Comparison of ENCODE assay signal across 1 cellular context in the genomic region with DNA sequence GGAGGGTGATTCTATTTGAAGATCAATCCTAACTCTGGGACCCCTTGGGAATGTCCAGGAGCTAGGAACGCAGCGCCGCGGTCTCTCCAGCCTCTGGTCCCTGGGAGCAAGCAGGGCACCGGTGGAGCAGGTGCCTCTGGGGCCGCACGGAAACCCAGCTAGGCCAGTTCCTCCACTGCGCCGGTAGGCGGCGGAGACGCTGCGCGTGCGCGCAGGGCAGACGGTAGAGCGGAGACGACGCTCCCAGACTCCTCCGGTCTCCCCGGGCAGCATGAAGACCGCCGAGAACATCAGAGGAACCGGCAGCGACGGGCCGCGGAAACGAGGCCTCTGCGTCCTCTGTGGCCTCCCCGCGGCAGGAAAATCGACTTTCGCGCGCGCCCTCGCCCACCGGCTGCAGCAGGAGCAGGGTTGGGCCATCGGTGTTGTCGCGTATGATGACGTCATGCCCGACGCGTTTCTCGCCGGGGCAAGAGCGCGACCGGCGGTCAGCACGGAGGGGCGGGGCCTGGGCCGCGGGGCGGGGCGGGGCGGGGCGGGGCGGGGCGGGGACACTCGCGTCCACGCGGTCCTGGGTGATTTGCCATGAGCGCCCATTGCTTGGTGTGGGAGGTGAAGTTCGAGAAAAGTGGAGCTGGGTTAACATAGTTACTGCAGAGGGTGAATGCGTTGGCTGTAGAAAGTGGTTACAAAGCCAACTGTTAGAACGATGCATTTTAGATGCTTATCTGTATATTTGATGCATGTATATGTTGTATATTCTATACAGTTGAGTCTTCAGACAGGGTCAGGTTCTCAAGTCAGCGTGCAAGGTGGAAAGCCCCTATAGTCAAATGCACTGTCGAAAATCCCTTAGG.
TF ChIP-seq lines count a peak whose summit lies in the region.

A gene with protein sequence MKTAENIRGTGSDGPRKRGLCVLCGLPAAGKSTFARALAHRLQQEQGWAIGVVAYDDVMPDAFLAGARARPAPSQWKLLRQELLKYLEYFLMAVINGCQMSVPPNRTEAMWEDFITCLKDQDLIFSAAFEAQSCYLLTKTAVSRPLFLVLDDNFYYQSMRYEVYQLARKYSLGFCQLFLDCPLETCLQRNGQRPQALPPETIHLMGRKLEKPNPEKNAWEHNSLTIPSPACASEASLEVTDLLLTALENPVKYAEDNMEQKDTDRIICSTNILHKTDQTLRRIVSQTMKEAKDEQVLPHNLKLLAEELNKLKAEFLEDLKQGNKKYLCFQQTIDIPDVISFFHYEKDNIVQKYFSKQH (plus strand): TSS at position 193 of the 857 bp plus-strand sequence. CDS start 79 bp downstream, at position 272.

TF ChIP-seq in HepG2, 621 proteins besides CTCF, POLR2A, EP300 and RAD21 (continued from another document and continues in another):
- TF ChIP-seq ZNF747 (CRISPR knock-in tag; IDR thresholded peaks at IDR 0.05; ENCODE audit: borderline replicate concordance) (0 out of 2 replicates have a peak, but pooled peaks have one; percentile 81), ZFP1 (CRISPR knock-in tag; IDR thresholded peaks at IDR 0.05) (no peak), SALL2 (CRISPR knock-in tag; IDR thresholded peaks at IDR 0.05) (peak; percentile 92), SPEN (CRISPR knock-in tag; IDR thresholded peaks at IDR 0.05; ENCODE audit: low read depth) (peak; percentile 65), NFKB2 (CRISPR knock-in tag; IDR thresholded peaks at IDR 0.05; ENCODE audit: borderline replicate concordance) (peak; percentile 76; the same call in 1 of the 2 replicates), ZNF761 (CRISPR knock-in tag; conservative IDR thresholded peaks at IDR 0.05) (peak; percentile 89), HMGA1 (CRISPR knock-in tag; conservative IDR thresholded peaks at IDR 0.05) (no peak), FOXC1 (CRISPR knock-in tag; IDR thresholded peaks at IDR 0.05; ENCODE audit: borderline replicate concordance) (no peak), GATA4 (IDR thresholded peaks at IDR 0.05; ENCODE audit: borderline replicate concordance, low read depth) (peak; percentile 63; the same call in 1 of the 2 replicates), TCF7 (IDR thresholded peaks at IDR 0.05; ENCODE audit: low read depth) (no peak), YEATS4 (CRISPR knock-in tag; IDR thresholded peaks at IDR 0.05; ENCODE audit: borderline replicate concordance) (peak; percentile 91), ZNF777 (CRISPR knock-in tag; IDR thresholded peaks at IDR 0.05) (peak; percentile 81), EZH2 (conservative IDR thresholded peaks at IDR 0.05; ENCODE audit: low read depth, low read length) (no peak), ZNF543 (CRISPR knock-in tag; IDR thresholded peaks at IDR 0.05) (no peak), PCBP1 (IDR thresholded peaks at IDR 0.05; ENCODE audit: borderline replicate concordance, low read depth, low read length) (no peak), POLR2AphosphoS5 (IDR thresholded peaks at IDR 0.05; ENCODE audit: low read depth, low read length) (peak; percentile 75), TEAD2 (CRISPR knock-in tag; IDR thresholded peaks at IDR 0.05) (peak; percentile 64; the same call in 1 of the 2 replicates), GZF1 (CRISPR knock-in tag; IDR thresholded peaks at IDR 0.05) (peak; percentile 58; the same call in 1 of the 2 replicates), CBX5 (CRISPR knock-in tag; IDR thresholded peaks at IDR 0.05; ENCODE audit: borderline replicate concordance) (peak; percentile 30; the same call in 1 of the 2 replicates), ZNF224 (CRISPR knock-in tag; IDR thresholded peaks at IDR 0.05) (peak; percentile 66; the same call in 1 of the 2 replicates), ZNF251 (CRISPR knock-in tag; IDR thresholded peaks at IDR 0.05) (no peak), JUN (CRISPR knock-in tag; IDR thresholded peaks at IDR 0.05) (no peak), GPN1 (CRISPR knock-in tag; IDR thresholded peaks at IDR 0.05; ENCODE audit: borderline replicate concordance) (no peak), NFE2L1 (CRISPR knock-in tag; IDR thresholded peaks at IDR 0.05; ENCODE audit: borderline replicate concordance) (no peak), KLF15 (CRISPR knock-in tag; IDR thresholded peaks at IDR 0.05; ENCODE audit: borderline replicate concordance) (no peak), KLF12 (CRISPR knock-in tag; IDR thresholded peaks at IDR 0.05; ENCODE audit: borderline replicate concordance) (peak; percentile 83; the same call in 1 of the 2 replicates)
- TF ChIP-seq, protein P1, sequence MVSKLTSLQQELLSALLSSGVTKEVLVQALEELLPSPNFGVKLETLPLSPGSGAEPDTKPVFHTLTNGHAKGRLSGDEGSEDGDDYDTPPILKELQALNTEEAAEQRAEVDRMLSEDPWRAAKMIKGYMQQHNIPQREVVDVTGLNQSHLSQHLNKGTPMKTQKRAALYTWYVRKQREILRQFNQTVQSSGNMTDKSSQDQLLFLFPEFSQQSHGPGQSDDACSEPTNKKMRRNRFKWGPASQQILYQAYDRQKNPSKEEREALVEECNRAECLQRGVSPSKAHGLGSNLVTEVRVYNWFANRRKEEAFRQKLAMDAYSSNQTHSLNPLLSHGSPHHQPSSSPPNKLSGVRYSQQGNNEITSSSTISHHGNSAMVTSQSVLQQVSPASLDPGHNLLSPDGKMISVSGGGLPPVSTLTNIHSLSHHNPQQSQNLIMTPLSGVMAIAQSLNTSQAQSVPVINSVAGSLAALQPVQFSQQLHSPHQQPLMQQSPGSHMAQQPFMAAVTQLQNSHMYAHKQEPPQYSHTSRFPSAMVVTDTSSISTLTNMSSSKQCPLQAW (CRISPR knock-in tag; IDR thresholded peaks at IDR 0.05): peak; percentile 72
- TF ChIP-seq, protein P2, sequence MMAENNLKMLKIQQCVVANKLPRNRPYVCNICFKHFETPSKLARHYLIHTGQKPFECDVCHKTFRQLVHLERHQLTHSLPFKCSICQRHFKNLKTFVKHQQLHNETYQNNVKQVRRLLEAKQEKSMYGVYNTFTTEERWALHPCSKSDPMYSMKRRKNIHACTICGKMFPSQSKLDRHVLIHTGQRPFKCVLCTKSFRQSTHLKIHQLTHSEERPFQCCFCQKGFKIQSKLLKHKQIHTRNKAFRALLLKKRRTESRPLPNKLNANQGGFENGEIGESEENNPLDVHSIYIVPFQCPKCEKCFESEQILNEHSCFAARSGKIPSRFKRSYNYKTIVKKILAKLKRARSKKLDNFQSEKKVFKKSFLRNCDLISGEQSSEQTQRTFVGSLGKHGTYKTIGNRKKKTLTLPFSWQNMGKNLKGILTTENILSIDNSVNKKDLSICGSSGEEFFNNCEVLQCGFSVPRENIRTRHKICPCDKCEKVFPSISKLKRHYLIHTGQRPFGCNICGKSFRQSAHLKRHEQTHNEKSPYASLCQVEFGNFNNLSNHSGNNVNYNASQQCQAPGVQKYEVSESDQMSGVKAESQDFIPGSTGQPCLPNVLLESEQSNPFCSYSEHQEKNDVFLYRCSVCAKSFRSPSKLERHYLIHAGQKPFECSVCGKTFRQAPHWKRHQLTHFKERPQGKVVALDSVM (CRISPR knock-in tag; IDR thresholded peaks at IDR 0.05): no peak
- TF ChIP-seq, protein P3, sequence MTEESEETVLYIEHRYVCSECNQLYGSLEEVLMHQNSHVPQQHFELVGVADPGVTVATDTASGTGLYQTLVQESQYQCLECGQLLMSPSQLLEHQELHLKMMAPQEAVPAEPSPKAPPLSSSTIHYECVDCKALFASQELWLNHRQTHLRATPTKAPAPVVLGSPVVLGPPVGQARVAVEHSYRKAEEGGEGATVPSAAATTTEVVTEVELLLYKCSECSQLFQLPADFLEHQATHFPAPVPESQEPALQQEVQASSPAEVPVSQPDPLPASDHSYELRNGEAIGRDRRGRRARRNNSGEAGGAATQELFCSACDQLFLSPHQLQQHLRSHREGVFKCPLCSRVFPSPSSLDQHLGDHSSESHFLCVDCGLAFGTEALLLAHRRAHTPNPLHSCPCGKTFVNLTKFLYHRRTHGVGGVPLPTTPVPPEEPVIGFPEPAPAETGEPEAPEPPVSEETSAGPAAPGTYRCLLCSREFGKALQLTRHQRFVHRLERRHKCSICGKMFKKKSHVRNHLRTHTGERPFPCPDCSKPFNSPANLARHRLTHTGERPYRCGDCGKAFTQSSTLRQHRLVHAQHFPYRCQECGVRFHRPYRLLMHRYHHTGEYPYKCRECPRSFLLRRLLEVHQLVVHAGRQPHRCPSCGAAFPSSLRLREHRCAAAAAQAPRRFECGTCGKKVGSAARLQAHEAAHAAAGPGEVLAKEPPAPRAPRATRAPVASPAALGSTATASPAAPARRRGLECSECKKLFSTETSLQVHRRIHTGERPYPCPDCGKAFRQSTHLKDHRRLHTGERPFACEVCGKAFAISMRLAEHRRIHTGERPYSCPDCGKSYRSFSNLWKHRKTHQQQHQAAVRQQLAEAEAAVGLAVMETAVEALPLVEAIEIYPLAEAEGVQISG (CRISPR knock-in tag; IDR thresholded peaks at IDR 0.05): peak; percentile 77
- TF ChIP-seq, protein P4, sequence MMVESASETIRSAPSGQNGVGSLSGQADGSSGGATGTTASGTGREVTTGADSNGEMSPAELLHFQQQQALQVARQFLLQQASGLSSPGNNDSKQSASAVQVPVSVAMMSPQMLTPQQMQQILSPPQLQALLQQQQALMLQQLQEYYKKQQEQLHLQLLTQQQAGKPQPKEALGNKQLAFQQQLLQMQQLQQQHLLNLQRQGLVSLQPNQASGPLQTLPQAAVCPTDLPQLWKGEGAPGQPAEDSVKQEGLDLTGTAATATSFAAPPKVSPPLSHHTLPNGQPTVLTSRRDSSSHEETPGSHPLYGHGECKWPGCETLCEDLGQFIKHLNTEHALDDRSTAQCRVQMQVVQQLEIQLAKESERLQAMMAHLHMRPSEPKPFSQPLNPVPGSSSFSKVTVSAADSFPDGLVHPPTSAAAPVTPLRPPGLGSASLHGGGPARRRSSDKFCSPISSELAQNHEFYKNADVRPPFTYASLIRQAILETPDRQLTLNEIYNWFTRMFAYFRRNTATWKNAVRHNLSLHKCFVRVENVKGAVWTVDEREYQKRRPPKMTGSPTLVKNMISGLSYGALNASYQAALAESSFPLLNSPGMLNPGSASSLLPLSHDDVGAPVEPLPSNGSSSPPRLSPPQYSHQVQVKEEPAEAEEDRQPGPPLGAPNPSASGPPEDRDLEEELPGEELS (CRISPR knock-in tag; IDR thresholded peaks at IDR 0.05): no peak; the same call in 1 of the 2 replicates
- TF ChIP-seq, protein P5, sequence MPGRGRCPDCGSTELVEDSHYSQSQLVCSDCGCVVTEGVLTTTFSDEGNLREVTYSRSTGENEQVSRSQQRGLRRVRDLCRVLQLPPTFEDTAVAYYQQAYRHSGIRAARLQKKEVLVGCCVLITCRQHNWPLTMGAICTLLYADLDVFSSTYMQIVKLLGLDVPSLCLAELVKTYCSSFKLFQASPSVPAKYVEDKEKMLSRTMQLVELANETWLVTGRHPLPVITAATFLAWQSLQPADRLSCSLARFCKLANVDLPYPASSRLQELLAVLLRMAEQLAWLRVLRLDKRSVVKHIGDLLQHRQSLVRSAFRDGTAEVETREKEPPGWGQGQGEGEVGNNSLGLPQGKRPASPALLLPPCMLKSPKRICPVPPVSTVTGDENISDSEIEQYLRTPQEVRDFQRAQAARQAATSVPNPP (CRISPR knock-in tag; IDR thresholded peaks at IDR 0.05): no peak
- TF ChIP-seq, protein P6, sequence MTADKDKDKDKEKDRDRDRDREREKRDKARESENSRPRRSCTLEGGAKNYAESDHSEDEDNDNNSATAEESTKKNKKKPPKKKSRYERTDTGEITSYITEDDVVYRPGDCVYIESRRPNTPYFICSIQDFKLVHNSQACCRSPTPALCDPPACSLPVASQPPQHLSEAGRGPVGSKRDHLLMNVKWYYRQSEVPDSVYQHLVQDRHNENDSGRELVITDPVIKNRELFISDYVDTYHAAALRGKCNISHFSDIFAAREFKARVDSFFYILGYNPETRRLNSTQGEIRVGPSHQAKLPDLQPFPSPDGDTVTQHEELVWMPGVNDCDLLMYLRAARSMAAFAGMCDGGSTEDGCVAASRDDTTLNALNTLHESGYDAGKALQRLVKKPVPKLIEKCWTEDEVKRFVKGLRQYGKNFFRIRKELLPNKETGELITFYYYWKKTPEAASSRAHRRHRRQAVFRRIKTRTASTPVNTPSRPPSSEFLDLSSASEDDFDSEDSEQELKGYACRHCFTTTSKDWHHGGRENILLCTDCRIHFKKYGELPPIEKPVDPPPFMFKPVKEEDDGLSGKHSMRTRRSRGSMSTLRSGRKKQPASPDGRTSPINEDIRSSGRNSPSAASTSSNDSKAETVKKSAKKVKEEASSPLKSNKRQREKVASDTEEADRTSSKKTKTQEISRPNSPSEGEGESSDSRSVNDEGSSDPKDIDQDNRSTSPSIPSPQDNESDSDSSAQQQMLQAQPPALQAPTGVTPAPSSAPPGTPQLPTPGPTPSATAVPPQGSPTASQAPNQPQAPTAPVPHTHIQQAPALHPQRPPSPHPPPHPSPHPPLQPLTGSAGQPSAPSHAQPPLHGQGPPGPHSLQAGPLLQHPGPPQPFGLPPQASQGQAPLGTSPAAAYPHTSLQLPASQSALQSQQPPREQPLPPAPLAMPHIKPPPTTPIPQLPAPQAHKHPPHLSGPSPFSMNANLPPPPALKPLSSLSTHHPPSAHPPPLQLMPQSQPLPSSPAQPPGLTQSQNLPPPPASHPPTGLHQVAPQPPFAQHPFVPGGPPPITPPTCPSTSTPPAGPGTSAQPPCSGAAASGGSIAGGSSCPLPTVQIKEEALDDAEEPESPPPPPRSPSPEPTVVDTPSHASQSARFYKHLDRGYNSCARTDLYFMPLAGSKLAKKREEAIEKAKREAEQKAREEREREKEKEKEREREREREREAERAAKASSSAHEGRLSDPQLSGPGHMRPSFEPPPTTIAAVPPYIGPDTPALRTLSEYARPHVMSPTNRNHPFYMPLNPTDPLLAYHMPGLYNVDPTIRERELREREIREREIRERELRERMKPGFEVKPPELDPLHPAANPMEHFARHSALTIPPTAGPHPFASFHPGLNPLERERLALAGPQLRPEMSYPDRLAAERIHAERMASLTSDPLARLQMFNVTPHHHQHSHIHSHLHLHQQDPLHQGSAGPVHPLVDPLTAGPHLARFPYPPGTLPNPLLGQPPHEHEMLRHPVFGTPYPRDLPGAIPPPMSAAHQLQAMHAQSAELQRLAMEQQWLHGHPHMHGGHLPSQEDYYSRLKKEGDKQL (CRISPR knock-in tag; IDR thresholded peaks at IDR 0.05; ENCODE audit: low read depth): no peak
- TF ChIP-seq, protein P7, sequence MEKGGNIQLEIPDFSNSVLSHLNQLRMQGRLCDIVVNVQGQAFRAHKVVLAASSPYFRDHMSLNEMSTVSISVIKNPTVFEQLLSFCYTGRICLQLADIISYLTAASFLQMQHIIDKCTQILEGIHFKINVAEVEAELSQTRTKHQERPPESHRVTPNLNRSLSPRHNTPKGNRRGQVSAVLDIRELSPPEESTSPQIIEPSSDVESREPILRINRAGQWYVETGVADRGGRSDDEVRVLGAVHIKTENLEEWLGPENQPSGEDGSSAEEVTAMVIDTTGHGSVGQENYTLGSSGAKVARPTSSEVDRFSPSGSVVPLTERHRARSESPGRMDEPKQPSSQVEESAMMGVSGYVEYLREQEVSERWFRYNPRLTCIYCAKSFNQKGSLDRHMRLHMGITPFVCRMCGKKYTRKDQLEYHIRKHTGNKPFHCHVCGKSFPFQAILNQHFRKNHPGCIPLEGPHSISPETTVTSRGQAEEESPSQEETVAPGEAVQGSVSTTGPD (CRISPR knock-in tag; IDR thresholded peaks at IDR 0.05): no peak
- TF ChIP-seq, protein P8, sequence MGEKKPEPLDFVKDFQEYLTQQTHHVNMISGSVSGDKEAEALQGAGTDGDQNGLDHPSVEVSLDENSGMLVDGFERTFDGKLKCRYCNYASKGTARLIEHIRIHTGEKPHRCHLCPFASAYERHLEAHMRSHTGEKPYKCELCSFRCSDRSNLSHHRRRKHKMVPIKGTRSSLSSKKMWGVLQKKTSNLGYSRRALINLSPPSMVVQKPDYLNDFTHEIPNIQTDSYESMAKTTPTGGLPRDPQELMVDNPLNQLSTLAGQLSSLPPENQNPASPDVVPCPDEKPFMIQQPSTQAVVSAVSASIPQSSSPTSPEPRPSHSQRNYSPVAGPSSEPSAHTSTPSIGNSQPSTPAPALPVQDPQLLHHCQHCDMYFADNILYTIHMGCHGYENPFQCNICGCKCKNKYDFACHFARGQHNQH (CRISPR knock-in tag; IDR thresholded peaks at IDR 0.05): peak; percentile 77
- TF ChIP-seq, protein P9, sequence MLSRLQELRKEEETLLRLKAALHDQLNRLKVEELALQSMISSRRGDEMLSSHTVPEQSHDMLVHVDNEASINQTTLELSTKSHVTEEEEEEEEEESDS (CRISPR knock-in tag; IDR thresholded peaks at IDR 0.05; ENCODE audit: borderline replicate concordance): no peak
